8 cellular contexts compared by ENCODE assay signal in genomic region chr20:58850693-58851174, GRCh38. TPM values are rescaled to one million over a fixed set of nuclear protein-coding genes. Genes with fewer than 3 reads are reported as not detected.
A peak's percentile ranks its signal among the peaks of the same experiment; 100 is the strongest.
DNase-seq lines count a peak whose midpoint lies in the region; ATAC-seq, FAIRE-seq and TF ChIP-seq lines count a peak whose summit lies in the region.

GNAS-AS1 (minus strand) TSS chr20:58850902.

- H3K27me3 Mint-ChIP-seq in CD4-positive, alpha-beta T cell: peaks cover 60% of the 10 kb centered on the region
- peaks cover 30% of the 10 kb centered on the region for H3K27me3 Mint-ChIP-seq in chondrocyte (ENCODE audit: low read depth)

- H3K9me3 ChIP-seq in CD4-positive, alpha-beta T cell (ENCODE audit: control insufficient read depth, low read length): no peaks in the 10 kb centered on the region
- H3K9me3 ChIP-seq in HepG2 (ENCODE audit: low read length): no peaks in the 10 kb centered on the region

- DNase-seq in CD4-positive, alpha-beta T cell: peak; percentile 62 to 81 (median 74)
- peak; percentile 96 for DNase-seq in HuH-7 (ENCODE audit: low spot score)
- DNase-seq in activated CD4-positive, alpha-beta T cell treated with anti-CD3 and anti-CD28 coated beads for 24 hours (ENCODE audit: low read depth in 2 of 2): peak; percentile 67 to 77
- DNase-seq in chondrocyte (ENCODE audit: low spot score): peak; percentile 96
- no peak for DNase-seq in HepG2 (ENCODE audit: low spot score)
- peak; percentile 84 for DNase-seq in stimulated activated CD4-positive, alpha-beta T cell treated with anti-CD3 and anti-CD28 coated beads, Interleukin-4, amount 100 ng/mL, for 24 hours
- DNase-seq in AML-193 (lab: John Stamatoyannopoulos, UW): no peak

- H3K27ac ChIP-seq in CD4-positive, alpha-beta T cell (ENCODE audit: low read depth, low read length): no peak within 1 kb of the TSS
- H3K27ac ChIP-seq in HepG2 (ENCODE audit: extremely low read length, insufficient read depth, low read length): no peak within 1 kb of the TSS

- peaks cover 48% of the 10 kb centered on the region for H3K27me3 ChIP-seq in CD4-positive, alpha-beta T cell (ENCODE audit: control insufficient read depth, insufficient read depth, low read length)
- H3K27me3 ChIP-seq in HepG2 (ENCODE audit: control insufficient read depth in 1 of 2, insufficient read depth in 2 of 2, low read length in 2 of 2): peaks cover 0 to 42% of the 10 kb centered on the region in 2 experiments; a peak in 4 of 5 replicates

- no TSS peak for BruUV-seq in HepG2 (replicated peaks; lab: Mats Ljungman, UMichigan)

- 58% methylated on average over 25 of the region's 25 CpGs for WGBS in HepG2 (ENCODE audit: low lambda C conversion rate)

- no peak for FAIRE-seq in HepG2 (lab: Jason Lieb, UNC)

- H3K36me3 Mint-ChIP-seq in CD4-positive, alpha-beta T cell (ENCODE audit: low read depth): peaks cover 6% of the 10 kb centered on the region
- H3K36me3 Mint-ChIP-seq in chondrocyte (ENCODE audit: low read depth): peaks cover 1% of the 10 kb centered on the region

- ATAC-seq in CD4-positive, alpha-beta T cell (ENCODE audit: poor library complexity): peak; percentile 88
- ATAC-seq in GM21390 (IDR thresholded peaks at IDR 0.05; ENCODE audit: unreplicated experiment) (peak; percentile 81), HepG2 (no peak)

- no peak for TF ChIP-seq CTCF in CD4-positive, alpha-beta T cell (IDR thresholded peaks at IDR 0.05)
- peak; percentile 44 for TF ChIP-seq CTCF in chondrocyte (IDR thresholded peaks at IDR 0.05)
- TF ChIP-seq CTCF in HepG2 (CRISPR knock-in tag; IDR thresholded peaks at IDR 0.05): no peak

- H4K20me1 ChIP-seq in HepG2 (ENCODE audit: insufficient read depth, low read length): no peaks in the 10 kb centered on the region

- TF ChIP-seq POLR2A in HepG2 (IDR thresholded peaks at IDR 0.05; ENCODE audit: insufficient read depth in 1 of 2, low read depth in 2 of 2, low read length in 2 of 2): no peak

- H3K9me3 Mint-ChIP-seq in CD4-positive, alpha-beta T cell: no peaks in the 10 kb centered on the region
- no peaks in the 10 kb centered on the region for H3K9me3 Mint-ChIP-seq in chondrocyte (ENCODE audit: low read depth)

- no peaks in the 10 kb centered on the region for H3K4me1 ChIP-seq in HepG2 (ENCODE audit: insufficient read depth, low read length)

- TF ChIP-seq EP300 in HepG2 (IDR thresholded peaks at IDR 0.05; ENCODE audit: low read depth in 2 of 2, low read length in 2 of 2) (no peak), HepG2 (CRISPR knock-in tag; IDR thresholded peaks at IDR 0.05; ENCODE audit: borderline replicate concordance) (no peak)

- CTCF ChIA-PET in CD4-positive, alpha-beta T cell (lab: Charles Lee): interaction anchor here (0.9 to 2.0 kb wide), 2 partner anchors 200 to 203 kb away, joined by 4 to 9 read pairs; no protein-coding TSS in a partner anchor
- CTCF ChIA-PET in HepG2 (lab: Yijun Ruan, JAX; ENCODE audit: low intra/inter-chr PET ratio, low total read pairs): no interaction called here

- H3K4me1 Mint-ChIP-seq in CD4-positive, alpha-beta T cell (ENCODE audit: low read depth): peaks cover 22% of the 10 kb centered on the region
- peaks cover 43% of the 10 kb centered on the region for H3K4me1 Mint-ChIP-seq in chondrocyte (ENCODE audit: low read depth)

- H3K36me3 ChIP-seq in HepG2 (replicated peaks in 1 of 2; ENCODE audit: control insufficient read depth in 1 of 2, insufficient read depth in 2 of 2, low read length in 2 of 2): no peaks in the 10 kb centered on the region

- POLR2A ChIA-PET in CD4-positive, alpha-beta T cell (lab: Charles Lee): interaction anchor here (3.7 kb wide), 1 partner anchor 199 kb away, joined by 22 read pairs; the partner anchor contains the start of gene STX16
- POLR2A ChIA-PET in HepG2 (lab: Yijun Ruan, JAX): no interaction called here

- in situ Hi-C loops in HepG2 (cut with HindIII; ENCODE audit: extremely low pct_ligation_motif_present, low pct_unique_long_range_greater_than_20kb): no loop called here

- no peak within 1 kb of the TSS for H3K9ac ChIP-seq in HepG2 (ENCODE audit: insufficient read depth, low read depth, low read length)

- no peak within 1 kb of the TSS for H3K4me2 ChIP-seq in HepG2 (ENCODE audit: low read depth, low read length)

- no peak within 1 kb of the TSS for H3K27ac Mint-ChIP-seq in CD4-positive, alpha-beta T cell
- no peak within 1 kb of the TSS for H3K27ac Mint-ChIP-seq in chondrocyte (ENCODE audit: unreplicated experiment)

- peak within 1 kb of the TSS; percentile 94 for H3K4me3 Mint-ChIP-seq in CD4-positive, alpha-beta T cell
- H3K4me3 Mint-ChIP-seq in chondrocyte (ENCODE audit: unreplicated experiment): peak within 1 kb of the TSS; percentile 85

- H3K4me3 ChIP-seq in HepG2 (replicated peaks in 1 of 3; ENCODE audit: insufficient read depth in 1 of 3, low read depth in 2 of 3, low read length in 3 of 3): no peak within 1 kb of the TSS

- TF ChIP-seq RAD21 in HepG2 (CRISPR knock-in tag; IDR thresholded peaks at IDR 0.05): no peak

- H2AFZ ChIP-seq in HepG2 (ENCODE audit: low read length): no peak within 1 kb of the TSS

- intact Hi-C loops in CD4-positive, alpha-beta T cell (cut with DNase I, micrococcal nuclease): loop anchor here in 1 of 2 experiments (5.0 to 10.0 kb wide), 2 partner anchors 198 to 616 kb away; partner anchors contain the start of gene STX16
- intact Hi-C loops in HepG2 (cut with micrococcal nuclease; ENCODE audit: unreplicated experiment): no loop called here

- H3K79me2 ChIP-seq in HepG2 (ENCODE audit: insufficient read depth, low read length): no peaks in the 10 kb centered on the region

TF ChIP-seq in HepG2, 621 proteins besides CTCF, POLR2A, EP300 and RAD21:
- TF ChIP-seq NFYB (CRISPR knock-in tag; IDR thresholded peaks at IDR 0.05) (peak; percentile 32; the same call in 1 of the 2 replicates), GABPA (IDR thresholded peaks at IDR 0.05; ENCODE audit: low read depth, low read length) (peak; percentile 35), GABPA (CRISPR knock-in tag; IDR thresholded peaks at IDR 0.05; ENCODE audit: low read depth) (no peak), ZNF30 (CRISPR knock-in tag; IDR thresholded peaks at IDR 0.05) (no peak), ZNF850 (CRISPR knock-in tag; conservative IDR thresholded peaks at IDR 0.05) (no peak)

RNA-seq across cellular contexts. Expression of gene GNAS-AS1, which starts in this region (rescaled TPM):
- total RNA-seq in CD4-positive, alpha-beta T cell: not detected
- total RNA-seq in chondrocyte (1.1 to 2.7 TPM (median 1.7 TPM) in 3 replicates), HepG2 (2016; rRNA removed; fragmentation: Illumina TruSeq; extraction: Trizol) (not detected in 2 replicates)
- total RNA-seq in HepG2 (2016; cell fraction: cytosol; rRNA removed; fragmentation: Illumina TruSeq; extraction: Trizol; ENCODE audit: low read depth): not detected in 2 replicates
- not detected in 2 replicates for total RNA-seq in HepG2 (2016; cell fraction: insoluble cytoplasmic fraction; rRNA removed; fragmentation: Illumina TruSeq; extraction: Trizol)
- not detected in 2 replicates for total RNA-seq in HepG2 (2016; cell fraction: membrane; rRNA removed; fragmentation: Illumina TruSeq; extraction: Trizol)
- total RNA-seq in HepG2 (2016; cell fraction: nucleus; rRNA removed; fragmentation: Illumina TruSeq; extraction: Trizol): not detected in 2 replicates
- not detected in 2 replicates for polyA plus RNA-seq in HepG2 (2011; rRNA removed)
- polyA plus RNA-seq in HepG2 (2011; cell fraction: cytosol; rRNA removed): not detected in 2 replicates
- polyA plus RNA-seq in HepG2 (2011; cell fraction: nucleus; rRNA removed): 0.06 and 0.23 TPM in 2 replicates
- polyA plus RNA-seq in HepG2 (2012): not detected in 2 replicates
- not detected in 2 replicates for polyA plus RNA-seq in HepG2 (2016; cell fraction: cytosol; fragmentation: Illumina TruSeq; extraction: Trizol; ENCODE audit: low read depth)
- polyA plus RNA-seq in HepG2 (2016; cell fraction: insoluble cytoplasmic fraction; fragmentation: Illumina TruSeq; extraction: Trizol; ENCODE audit: low read depth): not detected in 2 replicates
- not detected in 2 replicates for polyA plus RNA-seq in HepG2 (2016; cell fraction: membrane; fragmentation: Illumina TruSeq; extraction: Trizol; ENCODE audit: low read depth)
- not detected in 2 replicates for polyA plus RNA-seq in HepG2 (2016; cell fraction: nucleus; fragmentation: Illumina TruSeq; extraction: Trizol; ENCODE audit: insufficient read depth, low read depth)
- 0.49 TPM in 1 of 2 replicates, not detected in the other for polyA minus RNA-seq in HepG2 (2011; rRNA and poly(A)+ RNA removed; ENCODE audit: low replicate concordance)
- not detected in 2 replicates for polyA minus RNA-seq in HepG2 (2011; cell fraction: cytosol; rRNA and poly(A)+ RNA removed)
- 0.26 and 0.37 TPM in 2 replicates for polyA minus RNA-seq in HepG2 (2011; cell fraction: nucleus; rRNA and poly(A)+ RNA removed)

Comparison
In these comparisons a context has a peak if more than half of its experiments do, and no peak if none do; other contexts are left out.
1. Peak in DNase-seq and ATAC-seq in CD4-positive, alpha-beta T cell; RNA of the gene not detected or under 1 TPM.
2. DNase-seq: peak in HuH-7 (single experiment), activated CD4-positive, alpha-beta T cell treated with anti-CD3 and anti-CD28 coated beads for 24 hours (2 of 2), chondrocyte (single experiment) and stimulated activated CD4-positive, alpha-beta T cell treated with anti-CD3 and anti-CD28 coated beads, Interleukin-4, amount 100 ng/mL, for 24 hours (single experiment); none in HepG2 (single experiment) and AML-193 (0 of 2).